7 cellular contexts compared by ENCODE assay signal in genomic region chr2:1744151-1744445, GRCh38.
DNase-seq lines count a peak whose midpoint lies in the region; TF ChIP-seq lines count a peak whose summit lies in the region.

No MANE protein-coding gene starts in this region.

- DNase-seq in brain microvascular endothelial cell (no peak), inferior parietal cortex (ENCODE audit: extremely low spot score) (no peak), NCI-H2029 treated with DMSO at 0.1 percent for 48 hours (lab: John Stamatoyannopoulos, UW) (no peak)
- no peak for DNase-seq in stimulated activated CD4-positive, alpha-beta T cell treated with anti-CD3 and anti-CD28 coated beads, Interleukin-4, amount 100 ng/mL, for 1 hour

- H3K27ac ChIP-seq in KOPT-K1 (ENCODE audit: low read depth, low read length, poor library complexity, severe bottlenecking) (peak overlapping the region; percentile 48), brain microvascular endothelial cell (peak overlapping the region; percentile 88), iPS-20b (ENCODE audit: low read length) (peak overlapping the region; percentile 34), stomach smooth muscle (ENCODE audit: low read length) (peak overlapping the region; percentile 84)

- H3K36me3 ChIP-seq in KOPT-K1 (ENCODE audit: insufficient read depth, low read length), result no peaks in the 10 kb centered on the region
- peaks cover 3% of the 10 kb centered on the region for H3K36me3 ChIP-seq in brain microvascular endothelial cell (replicated peaks)
- H3K36me3 ChIP-seq in iPS-20b (ENCODE audit: insufficient read depth, low read depth, low read length), result no peaks in the 10 kb centered on the region
- H3K36me3 ChIP-seq in stomach smooth muscle (ENCODE audit: control insufficient read depth in 2 of 2, insufficient read depth in 2 of 2, low read length in 2 of 2), result no peaks in the 10 kb centered on the region

- H3K27me3 ChIP-seq in brain microvascular endothelial cell (replicated peaks) (no peaks in the 10 kb centered on the region), iPS-20b (ENCODE audit: insufficient read depth, low read length) (peaks cover 43% of the 10 kb centered on the region), stomach smooth muscle (ENCODE audit: control insufficient read depth in 1 of 2, insufficient read depth in 2 of 2, low read length in 2 of 2) (peaks cover 0 to 2% of the 10 kb centered on the region in 2 donors)

- in situ Hi-C loops in brain microvascular endothelial cell (cut with HindIII; ENCODE audit: low pct_ligation_motif_present, low sequenced_read_pairs), result loop anchor here (25.0 kb wide), 1 partner anchor 157 kb away; no protein-coding TSS in a partner anchor

- H3K4me3 ChIP-seq in brain microvascular endothelial cell (ENCODE audit: low read depth, low read length), result peak overlapping the region; percentile 84
- peak overlapping the region; percentile 72; the same call in 1 of the 2 replicates for H3K4me3 ChIP-seq in iPS-20b (ENCODE audit: low read length)
- peak overlapping the region; percentile 29 to 79 for H3K4me3 ChIP-seq in stomach smooth muscle (ENCODE audit: low read length in 2 of 2)

- peak overlapping the region; percentile 79; the same call in 1 of the 2 replicates for H3K9ac ChIP-seq in iPS-20b (ENCODE audit: low read depth, low read length)
- peak overlapping the region in 1 of 2 donors; percentile 76 for H3K9ac ChIP-seq in stomach smooth muscle (ENCODE audit: low read length in 2 of 2)

- H3K9me3 ChIP-seq in KOPT-K1 (ENCODE audit: insufficient read depth, low read length, poor library complexity, severe bottlenecking) (no peaks in the 10 kb centered on the region), iPS-20b (ENCODE audit: insufficient read depth, low read depth, low read length) (no peaks in the 10 kb centered on the region), stomach smooth muscle (ENCODE audit: control insufficient read depth in 2 of 2, low read length in 2 of 2) (no peaks in the 10 kb centered on the region)

- H3K4me1 ChIP-seq in iPS-20b (ENCODE audit: insufficient read depth, low read length), result peaks cover 8% of the 10 kb centered on the region
- H3K4me1 ChIP-seq in stomach smooth muscle (ENCODE audit: control insufficient read depth, insufficient read depth, low read length), result peaks cover 54% of the 10 kb centered on the region

- TF ChIP-seq CTCF in brain microvascular endothelial cell (IDR thresholded peaks at IDR 0.05; ENCODE audit: low read depth, low read length, missing control alignments), result no peak

Comparison
In these comparisons a context has a peak if more than half of its experiments do, and no peak if none do; other contexts are left out.
1. H3K27ac ChIP-seq: peak in every context shown above with its lines; median percentile 88 in brain microvascular endothelial cell; 84 in stomach smooth muscle; 48 in KOPT-K1; 34 in iPS-20b.